In the genomic region with DNA sequence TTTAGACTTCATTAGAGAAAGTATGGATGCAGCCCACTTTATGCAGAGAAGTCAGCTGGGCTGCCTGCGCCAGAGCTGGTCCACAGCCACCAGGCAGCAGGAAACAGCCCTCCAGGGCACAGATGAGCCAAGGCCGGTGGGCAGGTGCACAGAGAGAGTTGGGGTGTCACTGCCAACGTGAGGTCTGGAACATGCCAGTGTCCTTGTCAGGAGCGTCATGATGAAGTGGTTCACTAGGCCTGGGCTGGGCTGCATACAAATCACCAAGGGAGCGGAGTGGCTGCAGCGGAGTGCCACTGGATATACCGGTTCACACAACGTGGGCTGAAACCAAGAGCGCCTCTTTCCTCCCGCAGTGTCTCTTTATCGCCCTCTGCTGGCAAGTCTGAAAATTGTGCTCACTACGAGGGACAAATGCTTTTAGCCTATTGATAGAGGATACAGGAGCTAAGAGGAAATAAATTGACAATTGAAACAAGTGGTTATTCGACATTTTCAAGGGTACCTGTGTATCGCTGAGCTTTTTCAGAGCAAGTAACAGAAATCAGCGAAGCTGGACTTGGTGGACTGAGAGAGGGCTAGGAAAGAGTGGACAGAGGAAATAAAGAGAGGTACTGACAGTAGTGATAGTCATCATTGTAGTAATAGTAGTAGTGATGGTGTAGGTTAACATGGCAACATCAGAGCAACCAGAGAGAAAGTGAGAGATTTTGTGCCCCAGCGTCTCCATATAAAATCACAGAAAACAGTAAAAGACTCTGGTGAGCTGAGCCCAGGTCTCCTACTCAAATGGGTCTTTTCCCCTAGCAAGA, we compare ENCODE assay signal across 8 cellular contexts. TPM values are rescaled to one million over a fixed set of nuclear protein-coding genes. Genes with fewer than 3 reads are reported as not detected.
A peak's percentile ranks its signal among the peaks of the same experiment; 100 is the strongest.
DNase-seq lines count a peak whose midpoint lies in the region; ATAC-seq and TF ChIP-seq lines count a peak whose summit lies in the region.

No MANE protein-coding gene starts in this region.

- H3K36me3 ChIP-seq in adipocyte (ENCODE audit: control insufficient read depth, insufficient read depth, low read length, severe bottlenecking) (no peaks in the 10 kb centered on the region), heart left ventricle (no peaks in the 10 kb centered on the region), rectal smooth muscle tissue (ENCODE audit: control insufficient read depth, insufficient read depth, low read length) (no peaks in the 10 kb centered on the region), vagina (no peaks in the 10 kb centered on the region)

- ATAC-seq in HG02759 (IDR thresholded peaks at IDR 0.05; ENCODE audit: unreplicated experiment) (peak; percentile 85), heart left ventricle (peak; percentile 80 to 96 (median 94))

- WGBS in heart left ventricle, 4 donors: 12 to 16% (median 14%) methylated on average over 15 to 16 of the region's 16 CpGs

- H3K4me1 ChIP-seq in adipocyte (ENCODE audit: control insufficient read depth, insufficient read depth, low read length) (no peaks in the 10 kb centered on the region), heart left ventricle (peaks cover 0 to 8% (median 3%) of the 10 kb centered on the region in 12 donors), rectal smooth muscle tissue (ENCODE audit: control insufficient read depth, insufficient read depth, low read length) (no peaks in the 10 kb centered on the region), vagina (peaks cover 9% of the 10 kb centered on the region)

- intact Hi-C loops in heart left ventricle (cut with DNase I): loop anchor here in 8 of 10 donors (1.0 to 10.0 kb wide), 5 partner anchors 31 to 50 kb away; a partner anchor contains a TSS
- intact Hi-C loops in vagina (cut with DNase I): no loop called here

- TF ChIP-seq POLR2A in heart left ventricle (IDR thresholded peaks at IDR 0.05): no peak
- TF ChIP-seq POLR2A in vagina (IDR thresholded peaks at IDR 0.05): no peak

- no peak overlapping the region for H3K9ac ChIP-seq in adipocyte (ENCODE audit: low read length)
- peak overlapping the region; percentile 62 for H3K9ac ChIP-seq in rectal smooth muscle tissue (ENCODE audit: low read length)

- DNase-seq in GM10266 (ENCODE audit: extremely low spot score) (peak; percentile 65), NCI-H146 treated with DMSO at 0.1 percent for 48 hours (lab: John Stamatoyannopoulos, UW; ENCODE audit: unreplicated experiment) (peak; percentile 86), T follicular helper cell (ENCODE audit: low read depth) (peak; percentile 73), adipocyte (ENCODE audit: low read depth) (peak; percentile 93), heart left ventricle (peak; percentile 80 to 82 (median 80)), vagina (ENCODE audit: extremely low spot score in 2 of 2) (no peak)

- H3K9me3 ChIP-seq in adipocyte (ENCODE audit: control insufficient read depth, low read length) (no peaks in the 10 kb centered on the region), heart left ventricle (no peaks in the 10 kb centered on the region), vagina (no peaks in the 10 kb centered on the region)

- H3K27ac ChIP-seq in heart left ventricle: no peak overlapping the region
- no peak overlapping the region for H3K27ac ChIP-seq in rectal smooth muscle tissue (ENCODE audit: low read depth, low read length)
- no peak overlapping the region for H3K27ac ChIP-seq in vagina

- no peak overlapping the region for H3K4me3 ChIP-seq in adipocyte (ENCODE audit: low read length)
- H3K4me3 ChIP-seq in heart left ventricle: peak overlapping the region in 1 of 12 donors; percentile 18
- peak overlapping the region; percentile 46 for H3K4me3 ChIP-seq in rectal smooth muscle tissue (ENCODE audit: low read length)
- H3K4me3 ChIP-seq in vagina: no peak overlapping the region

- H3K27me3 ChIP-seq in adipocyte (replicated peaks; ENCODE audit: control insufficient read depth, insufficient read depth, low read length): peaks cover 18% of the 10 kb centered on the region
- no peaks in the 10 kb centered on the region for H3K27me3 ChIP-seq in heart left ventricle
- no peaks in the 10 kb centered on the region for H3K27me3 ChIP-seq in rectal smooth muscle tissue (ENCODE audit: control insufficient read depth, insufficient read depth, low read length)
- no peaks in the 10 kb centered on the region for H3K27me3 ChIP-seq in vagina

- TF ChIP-seq CTCF in GM10266 (IDR thresholded peaks at IDR 0.05; ENCODE audit: control insufficient read depth, insufficient read depth, low read depth, missing control alignments) (peak; percentile 94), heart left ventricle (IDR thresholded peaks at IDR 0.05) (peak; percentile 90 to 97 (median 95)), vagina (IDR thresholded peaks at IDR 0.05) (peak; percentile 86 to 90 (median 89))

RNA-seq across cellular contexts. Expression of a gene that starts 52.0 kb away (rescaled TPM):
- 10 to 100 TPM in 7 of 9 donors, 1 to 10 TPM in 2; 6.1 to 45.6 (median 14.1) TPM for total RNA-seq in heart left ventricle
- polyA plus RNA-seq in heart left ventricle: 1 to 10 TPM; 3.4 to 4.0 TPM
- total RNA-seq in vagina: 48.1 TPM

RNA-seq across cellular contexts. Expression of a gene that starts 52.8 kb away (rescaled TPM):
- total RNA-seq in heart left ventricle (10 to 100 TPM; 14.1 to 24.1 (median 18.5) TPM), vagina (26.0 TPM)
- 10 to 100 TPM; 22.6 to 24.8 TPM for polyA plus RNA-seq in heart left ventricle

RNA-seq across cellular contexts. Expression of a gene that starts 53.3 kb away (rescaled TPM):
- total RNA-seq in heart left ventricle (10 to 100 TPM; 26.3 to 54.9 (median 30.8) TPM), vagina (75.4 TPM)
- polyA plus RNA-seq in heart left ventricle: 10 to 100 TPM; 28.0 to 44.2 TPM

Comparison
In these comparisons a context has a peak if more than half of its experiments do, and no peak if none do; other contexts are left out.
1. DNase-seq: peak in GM10266 (single experiment), NCI-H146 treated with DMSO at 0.1 percent for 48 hours (single experiment), T follicular helper cell (single experiment), adipocyte (single experiment) and heart left ventricle (5 of 5); none in vagina (0 of 2).
2. Peak in every context shown above with its lines, with median percentiles within 50 percentile points of each other: CTCF ChIP-seq.